1 cellular context compared by ENCODE assay signal in the genomic region with DNA sequence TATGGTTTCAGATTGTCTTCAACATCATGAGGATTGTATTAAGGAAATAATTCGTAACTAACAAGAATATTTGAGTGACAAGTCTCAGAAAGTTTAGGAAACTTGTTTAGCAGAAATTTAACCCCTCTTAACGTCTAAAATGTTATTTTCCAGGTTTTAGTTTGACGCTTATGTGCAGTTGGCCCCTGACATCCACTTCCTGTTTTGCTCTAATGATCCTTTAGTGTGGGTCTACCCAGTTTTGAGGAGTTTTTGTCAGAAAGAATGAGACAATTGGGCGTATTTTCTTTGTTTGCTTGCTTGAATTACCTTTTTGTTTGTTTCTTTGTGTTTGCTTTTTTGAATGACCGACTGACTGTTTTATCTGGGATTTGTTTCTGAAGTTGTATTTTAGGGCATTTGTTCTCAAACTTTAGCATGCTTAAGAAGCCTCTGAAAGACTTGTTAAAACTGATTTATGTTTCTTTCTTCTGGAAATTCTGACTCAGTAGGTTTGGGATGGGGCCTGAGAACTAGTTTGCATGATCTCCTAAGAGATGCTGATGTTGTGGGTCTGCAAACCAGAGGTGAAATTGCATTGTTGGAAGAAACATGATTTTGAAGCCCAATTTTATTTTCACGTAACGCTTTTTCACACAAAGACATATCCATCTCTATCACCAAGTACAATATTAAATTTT.
TF ChIP-seq lines count a peak whose summit lies in the region.

No MANE protein-coding gene starts in this region.

TF ChIP-seq in IMR-90, 13 proteins besides CTCF, POLR2A, EP300 and RAD21 (continued from another document):
- TF ChIP-seq, protein P1, sequence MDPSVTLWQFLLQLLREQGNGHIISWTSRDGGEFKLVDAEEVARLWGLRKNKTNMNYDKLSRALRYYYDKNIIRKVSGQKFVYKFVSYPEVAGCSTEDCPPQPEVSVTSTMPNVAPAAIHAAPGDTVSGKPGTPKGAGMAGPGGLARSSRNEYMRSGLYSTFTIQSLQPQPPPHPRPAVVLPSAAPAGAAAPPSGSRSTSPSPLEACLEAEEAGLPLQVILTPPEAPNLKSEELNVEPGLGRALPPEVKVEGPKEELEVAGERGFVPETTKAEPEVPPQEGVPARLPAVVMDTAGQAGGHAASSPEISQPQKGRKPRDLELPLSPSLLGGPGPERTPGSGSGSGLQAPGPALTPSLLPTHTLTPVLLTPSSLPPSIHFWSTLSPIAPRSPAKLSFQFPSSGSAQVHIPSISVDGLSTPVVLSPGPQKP (IDR thresholded peaks at IDR 0.05; ENCODE audit: borderline replicate concordance, low read depth, low read length) = no peak
- TF ChIP-seq RCOR1 (IDR thresholded peaks at IDR 0.05; ENCODE audit: insufficient replicate concordance, low read length) (no peak), MAZ (IDR thresholded peaks at IDR 0.05; ENCODE audit: borderline replicate concordance, low read depth, low read length) (no peak), USF2 (IDR thresholded peaks at IDR 0.05; ENCODE audit: low read depth, low read length) (no peak), MAFK (IDR thresholded peaks at IDR 0.05; ENCODE audit: low read depth, low read length) (no peak), SMC3 (IDR thresholded peaks at IDR 0.05; ENCODE audit: low read depth, low read length) (no peak), FOS (IDR thresholded peaks at IDR 0.05; ENCODE audit: low read depth, low read length) (no peak), RFX5 (IDR thresholded peaks at IDR 0.05; ENCODE audit: low read depth, low read length) (no peak)
